In genomic region chr15:40243126-40243810, GRCh38 we compare ENCODE assay signal across 26 cellular contexts. TPM values are rescaled to one million over a fixed set of nuclear protein-coding genes. Genes with fewer than 3 reads are reported as not detected.
A peak's percentile ranks its signal among the peaks of the same experiment; 100 is the strongest.
DNase-seq lines count a peak whose midpoint lies in the region; ATAC-seq, FAIRE-seq and TF ChIP-seq lines count a peak whose summit lies in the region.
"Had no signal": no experiment of that assay in that cellular context is flagged by ENCODE, and none has a peak within 500 bp of the region (broad histone marks: within the 10 kb centered on the region; RNA-seq: fewer than 3 reads in every experiment).

No MANE protein-coding gene starts in this region.

- no peak overlapping the region for H3K27ac Mint-ChIP-seq in activated CD8-positive, alpha-beta T cell treated with anti-CD3 and anti-CD28 coated beads for 36 hours
- H3K27ac Mint-ChIP-seq: activated T-helper 17 cell treated with anti-CD3 and anti-CD28 coated beads, Interleukin-2, amount 50 U/mL, for 72 hours; effector memory CD8-positive, alpha-beta T cell; neural progenitor cell; stimulated activated naive CD8-positive, alpha-beta T cell treated with anti-CD3 and anti-CD28 coated beads, Interleukin-15, Interleukin-2, amounts not matched to agents 100 ng/mL and 50 ng/mL, for 24 hours; type B pancreatic cell had no signal

- TF ChIP-seq POLR2A in sigmoid colon (IDR thresholded peaks at IDR 0.05) = no peak

- TF ChIP-seq CTCF in bronchial epithelial cell (IDR thresholded peaks at IDR 0.05; ENCODE audit: insufficient read depth, low read length, severe bottlenecking) (no peak), sigmoid colon (IDR thresholded peaks at IDR 0.05) (no peak)
- no peak for TF ChIP-seq CTCF in activated CD8-positive, alpha-beta T cell treated with anti-CD3 and anti-CD28 coated beads for 36 hours (IDR thresholded peaks at IDR 0.05)

- H3K27me3 Mint-ChIP-seq in activated CD8-positive, alpha-beta T cell treated with anti-CD3 and anti-CD28 coated beads for 36 hours = peaks cover 11% of the 10 kb centered on the region

- no peak overlapping the region for H3K4me3 ChIP-seq in bronchial epithelial cell (ENCODE audit: low read depth, low read length)
- no peak overlapping the region for H3K4me3 ChIP-seq in sigmoid colon
- H3K4me3 ChIP-seq: BLaER1, heart right ventricle, left lung, neural progenitor cell, psoas muscle had no signal

- H3K9me3 ChIP-seq in sigmoid colon = no peaks in the 10 kb centered on the region
- H3K9me3 ChIP-seq: BLaER1, Caco-2, heart right ventricle, left lung, psoas muscle had no signal

- H3K9me3 Mint-ChIP-seq in activated CD8-positive, alpha-beta T cell treated with anti-CD3 and anti-CD28 coated beads for 36 hours = no peaks in the 10 kb centered on the region
- H3K9me3 Mint-ChIP-seq: activated T-helper 17 cell treated with anti-CD3 and anti-CD28 coated beads, Interleukin-2, amount 50 U/mL, for 72 hours; effector memory CD8-positive, alpha-beta T cell; neural progenitor cell; stimulated activated naive CD8-positive, alpha-beta T cell treated with anti-CD3 and anti-CD28 coated beads, Interleukin-15, Interleukin-2, amounts not matched to agents 100 ng/mL and 50 ng/mL, for 24 hours; type B pancreatic cell had no signal

- POLR2A ChIA-PET in activated CD8-positive, alpha-beta T cell treated with anti-CD3 and anti-CD28 coated beads for 36 hours (lab: Charles Lee) = no interaction called here

- DNase-seq in SIG-M5 treated with dmso at 0.1 percent for 504 hours (lab: John Stamatoyannopoulos, UW; ENCODE audit: unreplicated experiment) (peak; percentile 33), SIG-M5 (lab: John Stamatoyannopoulos, UW) (no peak), NCI-H69 (lab: John Stamatoyannopoulos, UW) (peak; percentile 71), bronchial epithelial cell (ENCODE audit: low read depth) (peak; percentile 82), sigmoid colon (peak; percentile 33), NCI-H2029 treated with DMSO at 0.1 percent for 48 hours (lab: John Stamatoyannopoulos, UW) (no peak)
- DNase-seq in activated CD8-positive, alpha-beta T cell treated with anti-CD3 and anti-CD28 coated beads for 36 hours = no peak
- DNase-seq: Caco-2; effector memory CD8-positive, alpha-beta T cell; heart right ventricle; NCI-H1436; NCI-H526 treated with DMSO at 0.1 percent for 48 hours; psoas muscle; SHP77; small intestine had no signal

- H3K4me3 Mint-ChIP-seq in activated CD8-positive, alpha-beta T cell treated with anti-CD3 and anti-CD28 coated beads for 36 hours = no peak overlapping the region
- H3K4me3 Mint-ChIP-seq: activated T-helper 17 cell treated with anti-CD3 and anti-CD28 coated beads, Interleukin-2, amount 50 U/mL, for 72 hours; effector memory CD8-positive, alpha-beta T cell; neural progenitor cell; stimulated activated naive CD8-positive, alpha-beta T cell treated with anti-CD3 and anti-CD28 coated beads, Interleukin-15, Interleukin-2, amounts not matched to agents 100 ng/mL and 50 ng/mL, for 24 hours; type B pancreatic cell had no signal

- no peaks in the 10 kb centered on the region for H3K27me3 ChIP-seq in bronchial epithelial cell (ENCODE audit: control insufficient read depth, insufficient read depth, low read length)
- peaks cover 0 to 21% (median 17%) of the 10 kb centered on the region in 3 donors for H3K27me3 ChIP-seq in sigmoid colon

- no peak for ATAC-seq in activated CD8-positive, alpha-beta T cell treated with anti-CD3 and anti-CD28 coated beads for 36 hours
- ATAC-seq in GM18868 (IDR thresholded peaks at IDR 0.05; ENCODE audit: unreplicated experiment) = no peak
- ATAC-seq: activated T-helper 17 cell treated with anti-CD3 and anti-CD28 coated beads, Interleukin-2, amount 50 U/mL, for 72 hours; effector memory CD8-positive, alpha-beta T cell; HCT116; heart right ventricle; left lung; psoas muscle had no signal

- WGBS in sigmoid colon, 2 donors = 88% methylated on average over 9 of the region's 9 CpGs

- peak; percentile 47 for FAIRE-seq in bronchial epithelial cell (lab: Jason Lieb, UNC)
- FAIRE-seq: GM18507, HTR-8/SVneo, small intestine had no signal

- H3K4me1 ChIP-seq in sigmoid colon = peaks cover 0 to 12% (median 9%) of the 10 kb centered on the region in 4 donors
- H3K4me1 ChIP-seq: psoas muscle had no signal

- no peak for TF ChIP-seq EP300 in sigmoid colon (IDR thresholded peaks at IDR 0.05)

- CTCF ChIA-PET in activated CD8-positive, alpha-beta T cell treated with anti-CD3 and anti-CD28 coated beads for 36 hours (lab: Charles Lee) = interaction anchor here (3.0 kb wide), 1 partner anchor 32 kb away, joined by 10 read pairs; no protein-coding TSS in a partner anchor

- H3K4me1 Mint-ChIP-seq in activated CD8-positive, alpha-beta T cell treated with anti-CD3 and anti-CD28 coated beads for 36 hours (ENCODE audit: low read depth) = peaks cover 3% of the 10 kb centered on the region

- peaks cover 10% of the 10 kb centered on the region for H3K36me3 ChIP-seq in bronchial epithelial cell (ENCODE audit: control insufficient read depth, insufficient read depth, low read length)
- no peaks in the 10 kb centered on the region for H3K36me3 ChIP-seq in sigmoid colon
- H3K36me3 ChIP-seq: BLaER1, heart right ventricle, left lung, neural progenitor cell had no signal

- intact Hi-C loops in sigmoid colon (cut with DNase I) = no loop called here
- intact Hi-C loops in activated CD8-positive, alpha-beta T cell treated with anti-CD3 and anti-CD28 coated beads for 36 hours (cut with micrococcal nuclease) = no loop called here

- no peaks in the 10 kb centered on the region for H3K36me3 Mint-ChIP-seq in activated CD8-positive, alpha-beta T cell treated with anti-CD3 and anti-CD28 coated beads for 36 hours (ENCODE audit: low read depth)
- H3K36me3 Mint-ChIP-seq: neural progenitor cell, type B pancreatic cell had no signal

- H3K27ac ChIP-seq in sigmoid colon = no peak overlapping the region
- H3K27ac ChIP-seq: BLaER1, heart right ventricle, left lung, neural progenitor cell, psoas muscle had no signal

RNA-seq across cellular contexts. Expression of gene PAK6, which starts 4.4 kb away (rescaled TPM):
- total RNA-seq in bronchial epithelial cell (11.6 and 11.8 TPM in 2 replicates), sigmoid colon (1 to 10 TPM in 3 of 4 donors, under 1 TPM in 1; 0.33 to 3.0 (median 1.2) TPM)
- polyA plus RNA-seq in sigmoid colon = 1 to 10 TPM; 1.2 to 2.8 (median 1.6) TPM
- under 1 TPM; 0.67 to 0.83 TPM for total RNA-seq in activated CD8-positive, alpha-beta T cell treated with anti-CD3 and anti-CD28 coated beads for 36 hours

RNA-seq across cellular contexts. Expression of gene ANKRD63, which starts 39.6 kb away (rescaled TPM):
- total RNA-seq in bronchial epithelial cell (not detected in 2 replicates), sigmoid colon (1 to 10 TPM in 1 of 4 donors, not detected in 3; 1.6 TPM)
- not detected for polyA plus RNA-seq in sigmoid colon
- not detected for total RNA-seq in activated CD8-positive, alpha-beta T cell treated with anti-CD3 and anti-CD28 coated beads for 36 hours
- total RNA-seq: A172; activated T-helper 17 cell treated with anti-CD3 and anti-CD28 coated beads, Interleukin-2, amount 50 U/mL, for 72 hours; left lung; psoas muscle had no signal
- polyA plus RNA-seq: heart right ventricle, psoas muscle had no signal

Comparison
In these comparisons a context has a peak if more than half of its experiments do, and no peak if none do; other contexts are left out.
1. DNase-seq: peak in SIG-M5 treated with dmso at 0.1 percent for 504 hours (single experiment), NCI-H69 (single experiment), bronchial epithelial cell (single experiment) and sigmoid colon (single experiment); none in SIG-M5 (single experiment), activated CD8-positive, alpha-beta T cell treated with anti-CD3 and anti-CD28 coated beads for 36 hours (single experiment) and NCI-H2029 treated with DMSO at 0.1 percent for 48 hours (single experiment).